8 cellular contexts compared by ENCODE assay signal in the genomic region with DNA sequence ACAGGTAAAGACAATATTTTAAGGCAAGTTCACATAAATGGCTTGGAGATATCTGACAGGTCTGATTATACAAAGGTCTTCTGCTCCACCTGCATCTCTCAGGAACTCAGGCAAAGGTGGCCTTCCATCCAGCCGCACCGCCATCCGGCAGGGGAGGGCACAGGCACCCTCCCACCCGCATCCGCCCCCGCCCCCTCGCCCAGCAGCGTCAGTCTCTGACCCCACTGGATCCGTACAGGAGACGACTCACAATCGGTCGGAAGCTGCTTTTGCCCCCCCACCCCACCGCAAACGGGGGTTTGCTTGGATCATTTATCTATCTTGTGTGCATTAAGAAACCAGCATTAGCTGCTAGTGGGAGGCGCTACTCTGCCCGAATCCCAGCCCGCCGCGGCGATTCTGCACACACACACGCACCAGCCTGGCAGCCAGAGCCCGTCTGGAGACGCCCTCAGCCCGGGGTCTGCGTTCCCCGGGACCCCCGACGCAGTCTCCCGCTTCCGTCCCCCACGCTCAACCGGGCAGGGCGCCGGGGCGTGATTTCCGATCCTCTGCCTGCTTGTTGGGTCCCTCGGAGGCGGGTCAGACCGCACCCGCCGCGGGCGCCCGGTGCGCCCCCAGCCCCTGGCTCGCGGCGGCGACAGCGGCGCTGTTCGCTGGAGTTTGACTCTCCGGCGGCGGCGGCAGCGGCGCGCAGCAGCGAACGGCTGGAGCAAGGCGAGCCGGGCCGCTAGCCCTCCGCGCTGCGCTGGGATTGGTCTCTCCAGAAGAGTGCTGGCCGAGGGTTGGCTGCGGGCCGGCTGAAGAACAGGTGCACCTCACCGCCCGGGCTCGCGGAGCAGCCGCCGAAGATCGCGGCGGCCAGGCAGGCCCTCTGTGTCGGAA. TPM values are rescaled to one million over a fixed set of nuclear protein-coding genes. Genes with fewer than 3 reads are reported as not detected.
DNase-seq lines count a peak whose midpoint lies in the region; ATAC-seq and TF ChIP-seq lines count a peak whose summit lies in the region.

No MANE protein-coding gene starts in this region.

- H3K4me1 Mint-ChIP-seq in type B pancreatic cell (ENCODE audit: unreplicated experiment), result peaks cover 8% of the 10 kb centered on the region
- H3K4me1 Mint-ChIP-seq in activated T-helper 1 cell treated with anti-CD3 and anti-CD28 coated beads, Interleukin-12 subunit alpha, Interleukin-12 subunit beta, Interleukin-2, Interleukin-4 antibody, amounts not matched to agents 30 ng/mL and 10 ng/mL and 1 ng/mL, durations not matched to agents 14 hours and 24 hours and 36 hours (ENCODE audit: low read depth), result peaks cover 8% of the 10 kb centered on the region

- peak overlapping the region; percentile 75 for H3K4me3 Mint-ChIP-seq in type B pancreatic cell
- no peak overlapping the region for H3K4me3 Mint-ChIP-seq in activated T-helper 1 cell treated with anti-CD3 and anti-CD28 coated beads, Interleukin-12 subunit alpha, Interleukin-12 subunit beta, Interleukin-2, Interleukin-4 antibody, amounts not matched to agents 30 ng/mL and 10 ng/mL and 1 ng/mL, durations not matched to agents 14 hours and 24 hours and 36 hours

- H3K27ac Mint-ChIP-seq in type B pancreatic cell, result no peak overlapping the region
- H3K27ac Mint-ChIP-seq in activated T-helper 1 cell treated with anti-CD3 and anti-CD28 coated beads, Interleukin-12 subunit alpha, Interleukin-12 subunit beta, Interleukin-2, Interleukin-4 antibody, amounts not matched to agents 30 ng/mL and 10 ng/mL and 1 ng/mL, durations not matched to agents 14 hours and 24 hours and 36 hours, result no peak overlapping the region

- DNase-seq in D341Med (ENCODE audit: low spot score) (peak; percentile 78), HuH-7 (ENCODE audit: low spot score) (peak; percentile 52), caudate nucleus (lab: John Stamatoyannopoulos, UW) (peak in 31 of 61 donors; percentile 5 to 74 (median 44)), kidney tubule cell (ENCODE audit: low spot score) (peak; percentile 72), type B pancreatic cell (ENCODE audit: extremely low spot score, unreplicated experiment) (peak; percentile 88)
- DNase-seq in activated T-helper 1 cell treated with anti-CD3 and anti-CD28 coated beads, Interleukin-12 subunit alpha, Interleukin-12 subunit beta, Interleukin-2, Interleukin-4 antibody, amounts not matched to agents 30 ng/mL and 10 ng/mL and 1 ng/mL, durations not matched to agents 14 hours and 24 hours and 36 hours (ENCODE audit: low spot score), result no peak

- no peaks in the 10 kb centered on the region for H3K9me3 Mint-ChIP-seq in type B pancreatic cell
- no peaks in the 10 kb centered on the region for H3K9me3 Mint-ChIP-seq in activated T-helper 1 cell treated with anti-CD3 and anti-CD28 coated beads, Interleukin-12 subunit alpha, Interleukin-12 subunit beta, Interleukin-2, Interleukin-4 antibody, amounts not matched to agents 30 ng/mL and 10 ng/mL and 1 ng/mL, durations not matched to agents 14 hours and 24 hours and 36 hours

- TF ChIP-seq CTCF in type B pancreatic cell (conservative IDR thresholded peaks at IDR 0.05), result peak; percentile 15

- intact Hi-C loops in activated T-helper 1 cell treated with anti-CD3 and anti-CD28 coated beads, Interleukin-12 subunit alpha, Interleukin-12 subunit beta, Interleukin-2, Interleukin-4 antibody, amounts not matched to agents 30 ng/mL and 10 ng/mL and 1 ng/mL, durations not matched to agents 14 hours and 24 hours and 36 hours (cut with micrococcal nuclease), result no loop called here

- peaks cover 73% of the 10 kb centered on the region for H3K27me3 Mint-ChIP-seq in type B pancreatic cell
- peaks cover 44% of the 10 kb centered on the region for H3K27me3 Mint-ChIP-seq in activated T-helper 1 cell treated with anti-CD3 and anti-CD28 coated beads, Interleukin-12 subunit alpha, Interleukin-12 subunit beta, Interleukin-2, Interleukin-4 antibody, amounts not matched to agents 30 ng/mL and 10 ng/mL and 1 ng/mL, durations not matched to agents 14 hours and 24 hours and 36 hours (ENCODE audit: insufficient read depth)

- H3K36me3 Mint-ChIP-seq in type B pancreatic cell, result no peaks in the 10 kb centered on the region
- H3K36me3 Mint-ChIP-seq in activated T-helper 1 cell treated with anti-CD3 and anti-CD28 coated beads, Interleukin-12 subunit alpha, Interleukin-12 subunit beta, Interleukin-2, Interleukin-4 antibody, amounts not matched to agents 30 ng/mL and 10 ng/mL and 1 ng/mL, durations not matched to agents 14 hours and 24 hours and 36 hours (ENCODE audit: low read depth), result peaks cover 2% of the 10 kb centered on the region

- H3K27ac ChIP-seq in caudate nucleus (ENCODE audit: low read depth, low read length), result no peak overlapping the region

- ATAC-seq in HG03342 (IDR thresholded peaks at IDR 0.05; ENCODE audit: unreplicated experiment) (no peak), HG03442 (IDR thresholded peaks at IDR 0.05; ENCODE audit: unreplicated experiment) (no peak)

RNA-seq across cellular contexts. Expression of a gene that starts 0.8 kb away (rescaled TPM):
- total RNA-seq in type B pancreatic cell (ENCODE audit: low replicate concordance), result 1.0 and 6.1 TPM in 2 replicates
- 0.10 TPM in 1 of 2 replicates, not detected in the other for total RNA-seq in activated T-helper 1 cell treated with anti-CD3 and anti-CD28 coated beads, Interleukin-12 subunit alpha, Interleukin-12 subunit beta, Interleukin-2, Interleukin-4 antibody, amounts not matched to agents 30 ng/mL and 10 ng/mL and 1 ng/mL, durations not matched to agents 14 hours and 24 hours and 36 hours
